9 cellular contexts compared by ENCODE assay signal in the genomic region with DNA sequence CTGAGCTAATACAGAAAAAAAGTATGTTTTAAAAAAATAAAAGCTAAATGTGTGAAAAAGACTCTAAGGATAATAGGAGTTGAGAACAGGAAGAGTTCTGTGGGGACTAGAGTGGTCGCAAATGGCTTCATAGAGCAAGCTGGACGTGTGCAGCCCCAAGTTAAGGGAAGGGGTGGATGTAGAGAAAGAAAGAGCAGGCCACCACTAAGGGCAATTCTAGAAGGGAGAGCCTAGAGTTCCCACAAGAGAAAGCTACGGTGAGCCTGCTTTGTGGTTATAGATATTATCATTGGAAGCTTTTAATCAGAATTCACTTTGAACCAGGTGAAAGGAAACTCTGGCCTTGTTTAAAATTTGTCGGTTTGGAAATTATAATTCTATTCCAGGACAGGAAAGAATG.
A peak's percentile ranks its signal among the peaks of the same experiment; 100 is the strongest.
DNase-seq lines count a peak whose midpoint lies in the region; ATAC-seq, FAIRE-seq and TF ChIP-seq lines count a peak whose summit lies in the region.
"Had no signal": no experiment of that assay in that cellular context is flagged by ENCODE, and none has a peak within 500 bp of the region (broad histone marks: within the 10 kb centered on the region; RNA-seq: fewer than 3 reads in every experiment).

No MANE protein-coding gene starts in this region.

- in situ Hi-C loops in brain microvascular endothelial cell (cut with HindIII; ENCODE audit: low pct_ligation_motif_present, low sequenced_read_pairs): no loop called here

- H4K12ac ChIP-seq in trophoblast cell (ENCODE audit: low read depth, low read length): no peak overlapping the region

- H3K4ac ChIP-seq in trophoblast cell (ENCODE audit: low read depth, low read length): peak overlapping the region; percentile 84

- WGBS in trophoblast cell (ENCODE audit: extremely low coverage, insufficient coverage, insufficient read length): no CpG with 5 or more reads among the region's 4 CpGs
- WGBS in testis, 2 donors: 61 to 64% methylated on average over 4 of the region's 4 CpGs
- 88% methylated on average over 4 of the region's 4 CpGs for WGBS in pancreas, 2 donors

- TF ChIP-seq POLR2A in testis (IDR thresholded peaks at IDR 0.05): no peak

- H3K4me2 ChIP-seq in MM.1S (ENCODE audit: low read depth, low read length): peak overlapping the region; percentile 93
- no peak overlapping the region for H3K4me2 ChIP-seq in trophoblast cell (ENCODE audit: low read length)

- peak overlapping the region; percentile 61 for H4K91ac ChIP-seq in trophoblast cell (ENCODE audit: low read depth, low read length)

- H3K9me2 ChIP-seq in MM.1S (replicated peaks; ENCODE audit: insufficient read depth, low read length): no peaks in the 10 kb centered on the region

- no peaks in the 10 kb centered on the region for H3K27me3 Mint-ChIP-seq in Calu3 (ENCODE audit: unreplicated experiment)

- FAIRE-seq in frontal cortex (lab: Jason Lieb, UNC) (no peak), pancreas (lab: Jason Lieb, UNC) (no peak)

- H3K14ac ChIP-seq in trophoblast cell (ENCODE audit: low read length): no peak overlapping the region

- H3K27ac ChIP-seq in MM.1S (ENCODE audit: low read length) (peak overlapping the region; percentile 99), brain microvascular endothelial cell (peak overlapping the region; percentile 97), trophoblast cell (ENCODE audit: low read depth, low read length) (peak overlapping the region; percentile 77), testis (peak overlapping the region in 1 of 2 donors; percentile 74), pancreas (peak overlapping the region in 1 of 4 donors; percentile 24)

- H3K18ac ChIP-seq in trophoblast cell (ENCODE audit: low read length): no peak overlapping the region

- H3K23ac ChIP-seq in trophoblast cell (ENCODE audit: low read length): no peak overlapping the region

- CTCF ChIA-PET in Calu3 (lab: Charles Lee): interaction anchor here (1.0 to 1.7 kb wide), 4 partner anchors 9 to 183 kb away, joined by 3 to 6 read pairs (median 3); no protein-coding TSS in a partner anchor

- no peak overlapping the region for H2BK5ac ChIP-seq in trophoblast cell (ENCODE audit: low read depth, low read length, poor library complexity)

- no peak overlapping the region for H4K8ac ChIP-seq in trophoblast cell (ENCODE audit: low read depth, low read length)

- H3K9ac ChIP-seq in MM.1S (ENCODE audit: low read length): peak overlapping the region; percentile 94
- H3K9ac ChIP-seq in trophoblast cell (ENCODE audit: low read length): no peak overlapping the region

- no peak for ATAC-seq in pancreas
- ATAC-seq: left colon had no signal

- peaks cover 8% of the 10 kb centered on the region for H3K79me1 ChIP-seq in trophoblast cell (ENCODE audit: low read length)

- peaks cover 30% of the 10 kb centered on the region for H3K4me1 ChIP-seq in MM.1S (ENCODE audit: low read length)
- peaks cover 7 to 19% of the 10 kb centered on the region in 2 experiments for H3K4me1 ChIP-seq in trophoblast cell (ENCODE audit: control insufficient read depth in 1 of 2, insufficient read depth in 2 of 2, low read length in 2 of 2)
- peaks cover 19% of the 10 kb centered on the region for H3K4me1 ChIP-seq in testis
- peaks cover 10 to 40% (median 22%) of the 10 kb centered on the region in 3 donors for H3K4me1 ChIP-seq in pancreas

- peaks cover 20% of the 10 kb centered on the region for H3K79me2 ChIP-seq in MM.1S (ENCODE audit: low read length)
- no peaks in the 10 kb centered on the region for H3K79me2 ChIP-seq in trophoblast cell (ENCODE audit: control insufficient read depth, insufficient read depth, low read length, poor library complexity)

- H3K27me3 ChIP-seq in MM.1S (replicated peaks; ENCODE audit: insufficient read depth, low read length) (no peaks in the 10 kb centered on the region), brain microvascular endothelial cell (replicated peaks) (no peaks in the 10 kb centered on the region), trophoblast cell (ENCODE audit: insufficient read depth, low read length) (no peaks in the 10 kb centered on the region), testis (no peaks in the 10 kb centered on the region), pancreas (no peaks in the 10 kb centered on the region)

- BruUV-seq in Calu3 (replicated peaks; lab: Mats Ljungman, UMichigan): no TSS peak

- H3K4me3 Mint-ChIP-seq in Calu3 (ENCODE audit: low read depth, unreplicated experiment): peak overlapping the region; percentile 51

- intact Hi-C loops in Calu3 (cut with micrococcal nuclease; ENCODE audit: unreplicated experiment): loop anchor here (10.0 kb wide), 2 partner anchors 101 to 149 kb away; a partner anchor contains a TSS
- intact Hi-C loops in testis (cut with DNase I; ENCODE audit: low total_unique reads): loop anchor here (10.0 kb wide), 1 partner anchor 101 kb away; a partner anchor contains a TSS
- intact Hi-C loops in pancreas (cut with DNase I): no loop called here

- peaks cover 39% of the 10 kb centered on the region for H3F3A ChIP-seq in MM.1S (ENCODE audit: insufficient read depth, low read length)

- no peak for DNase-seq in Calu3
- DNase-seq in MM.1S: no peak
- no peak for DNase-seq in brain microvascular endothelial cell
- DNase-seq in trophoblast cell: no peak
- DNase-seq in stimulated activated CD4-positive, alpha-beta T cell treated with anti-CD3 and anti-CD28 coated beads, Interleukin-4, amount 100 ng/mL, for 1 hour: no peak
- DNase-seq in frontal cortex (ENCODE audit: low spot score in 2 of 2): no peak
- DNase-seq in testis: no peak
- DNase-seq in pancreas: no peak
- DNase-seq: left colon had no signal

- H2AFZ ChIP-seq in MM.1S (ENCODE audit: low read length) (no peak overlapping the region), trophoblast cell (ENCODE audit: insufficient read depth, low read length, poor library complexity) (no peak overlapping the region)

- no peaks in the 10 kb centered on the region for H3K9me3 Mint-ChIP-seq in Calu3 (ENCODE audit: low read depth, unreplicated experiment)

- H3K4me1 Mint-ChIP-seq in Calu3 (ENCODE audit: low read depth, unreplicated experiment): peaks cover 79% of the 10 kb centered on the region

- no peak for TF ChIP-seq CTCF in Calu3 (IDR thresholded peaks at IDR 0.05; ENCODE audit: unreplicated experiment)
- TF ChIP-seq CTCF in MM.1S (IDR thresholded peaks at IDR 0.05; ENCODE audit: low read length): no peak
- no peak for TF ChIP-seq CTCF in brain microvascular endothelial cell (IDR thresholded peaks at IDR 0.05; ENCODE audit: low read depth, low read length, missing control alignments)
- TF ChIP-seq CTCF in testis (IDR thresholded peaks at IDR 0.05): no peak
- TF ChIP-seq CTCF in pancreas (IDR thresholded peaks at IDR 0.05): no peak

- H3K9me3 ChIP-seq in MM.1S (replicated peaks; ENCODE audit: insufficient read depth, low read length) (no peaks in the 10 kb centered on the region), trophoblast cell (ENCODE audit: insufficient read depth, low read depth, low read length) (no peaks in the 10 kb centered on the region), testis (no peaks in the 10 kb centered on the region), pancreas (no peaks in the 10 kb centered on the region)

- H3K36me3 Mint-ChIP-seq in Calu3 (ENCODE audit: insufficient read depth, unreplicated experiment): peaks cover 24% of the 10 kb centered on the region

- peak overlapping the region; percentile 72 for H2BK120ac ChIP-seq in trophoblast cell (ENCODE audit: insufficient read depth, low read length, poor library complexity)

- H4K20me1 ChIP-seq in MM.1S (ENCODE audit: insufficient read depth, low read length): no peaks in the 10 kb centered on the region

- H3K36me3 ChIP-seq in MM.1S (replicated peaks; ENCODE audit: insufficient read depth, low read length): no peaks in the 10 kb centered on the region
- no peaks in the 10 kb centered on the region for H3K36me3 ChIP-seq in brain microvascular endothelial cell (replicated peaks)
- H3K36me3 ChIP-seq in trophoblast cell (ENCODE audit: control insufficient read depth in 1 of 2, insufficient read depth in 2 of 2, low read length in 2 of 2): no peaks in the 10 kb centered on the region
- H3K36me3 ChIP-seq in testis (ENCODE audit: low read depth, missing control alignments): no peaks in the 10 kb centered on the region
- H3K36me3 ChIP-seq in pancreas: no peaks in the 10 kb centered on the region

- no peak overlapping the region for H2AK5ac ChIP-seq in trophoblast cell (ENCODE audit: low read length)

- H2BK12ac ChIP-seq in trophoblast cell (ENCODE audit: low read length): peak overlapping the region; percentile 36

- H3K27ac Mint-ChIP-seq in Calu3 (ENCODE audit: unreplicated experiment): peak overlapping the region; percentile 94

- H3K4me3 ChIP-seq in MM.1S (ENCODE audit: low read length): peak overlapping the region; percentile 52
- H3K4me3 ChIP-seq in brain microvascular endothelial cell (ENCODE audit: low read depth, low read length): no peak overlapping the region
- no peak overlapping the region for H3K4me3 ChIP-seq in trophoblast cell (ENCODE audit: low read depth, low read length)
- H3K4me3 ChIP-seq in testis: no peak overlapping the region
- no peak overlapping the region for H3K4me3 ChIP-seq in pancreas

Comparison
In these comparisons a context has a peak if more than half of its experiments do, and no peak if none do; other contexts are left out.
1. intact Hi-C loops: an anchor here in Calu3 (10.0 kb wide) and testis (10.0 kb wide); none called in pancreas.